24 cellular contexts compared by ENCODE assay signal in genomic region chr7:71750290-71750689, GRCh38.
"Had no signal": no experiment of that assay in that cellular context is flagged by ENCODE, and none has a peak within 500 bp of the region (broad histone marks: within the 10 kb centered on the region; RNA-seq: fewer than 3 reads in every experiment).

No MANE protein-coding gene starts in this region.

- H3K27ac ChIP-seq: colonic mucosa, coronary artery, dorsolateral prefrontal cortex, epithelial cell of prostate, esophagus squamous epithelium, foreskin keratinocyte, gastrocnemius medialis, gastroesophageal sphincter, heart left ventricle, heart right ventricle had no signal

- H3K27ac Mint-ChIP-seq: dendritic cell treated with granulocyte-macrophage colony-stimulating factor and Interleukin-4, amounts not matched to agents 40 ng/mL and 50 ng/mL, for 4 days; effector memory CD8-positive, alpha-beta T cell; endodermal cell had no signal

- H3K9me3 ChIP-seq: colonic mucosa, gastrocnemius medialis had no signal

- DNase-seq: colonic mucosa; cortex of kidney; dermis blood vessel endothelial cell; dorsolateral prefrontal cortex; effector CD4-positive, alpha-beta T cell; effector CD8-positive, alpha-beta T cell; effector memory CD4-positive, alpha-beta T cell; effector memory CD8-positive, alpha-beta T cell; endodermal cell; erythroblast; esophagus squamous epithelium; foreskin fibroblast; foreskin keratinocyte; foreskin melanocyte; gastrocnemius medialis; glutamatergic neuron; head of caudate nucleus; heart left ventricle; heart right ventricle had no signal

- H3K4me3 ChIP-seq: colonic mucosa, coronary artery, dorsolateral prefrontal cortex, esophagus squamous epithelium, gastrocnemius medialis, gastroesophageal sphincter, heart left ventricle, heart right ventricle had no signal

- H3K4me1 Mint-ChIP-seq: endodermal cell had no signal

- ATAC-seq: effector memory CD8-positive, alpha-beta T cell; esophagus mucosa; foreskin keratinocyte; gastrocnemius medialis; gastroesophageal sphincter; heart left ventricle; heart right ventricle had no signal

- H3K27me3 ChIP-seq: colonic mucosa, foreskin keratinocyte had no signal

- H3K36me3 ChIP-seq: colonic mucosa, esophagus squamous epithelium, gastrocnemius medialis, gastroesophageal sphincter, heart left ventricle, heart right ventricle had no signal

- H3K4me3 Mint-ChIP-seq: dendritic cell treated with granulocyte-macrophage colony-stimulating factor and Interleukin-4, amounts not matched to agents 40 ng/mL and 50 ng/mL, for 4 days; effector memory CD8-positive, alpha-beta T cell; endodermal cell had no signal

- H3K4me1 ChIP-seq: colonic mucosa, foreskin keratinocyte, gastrocnemius medialis had no signal
